Comparison of ENCODE assay signal across 12 cellular contexts in the genomic region with DNA sequence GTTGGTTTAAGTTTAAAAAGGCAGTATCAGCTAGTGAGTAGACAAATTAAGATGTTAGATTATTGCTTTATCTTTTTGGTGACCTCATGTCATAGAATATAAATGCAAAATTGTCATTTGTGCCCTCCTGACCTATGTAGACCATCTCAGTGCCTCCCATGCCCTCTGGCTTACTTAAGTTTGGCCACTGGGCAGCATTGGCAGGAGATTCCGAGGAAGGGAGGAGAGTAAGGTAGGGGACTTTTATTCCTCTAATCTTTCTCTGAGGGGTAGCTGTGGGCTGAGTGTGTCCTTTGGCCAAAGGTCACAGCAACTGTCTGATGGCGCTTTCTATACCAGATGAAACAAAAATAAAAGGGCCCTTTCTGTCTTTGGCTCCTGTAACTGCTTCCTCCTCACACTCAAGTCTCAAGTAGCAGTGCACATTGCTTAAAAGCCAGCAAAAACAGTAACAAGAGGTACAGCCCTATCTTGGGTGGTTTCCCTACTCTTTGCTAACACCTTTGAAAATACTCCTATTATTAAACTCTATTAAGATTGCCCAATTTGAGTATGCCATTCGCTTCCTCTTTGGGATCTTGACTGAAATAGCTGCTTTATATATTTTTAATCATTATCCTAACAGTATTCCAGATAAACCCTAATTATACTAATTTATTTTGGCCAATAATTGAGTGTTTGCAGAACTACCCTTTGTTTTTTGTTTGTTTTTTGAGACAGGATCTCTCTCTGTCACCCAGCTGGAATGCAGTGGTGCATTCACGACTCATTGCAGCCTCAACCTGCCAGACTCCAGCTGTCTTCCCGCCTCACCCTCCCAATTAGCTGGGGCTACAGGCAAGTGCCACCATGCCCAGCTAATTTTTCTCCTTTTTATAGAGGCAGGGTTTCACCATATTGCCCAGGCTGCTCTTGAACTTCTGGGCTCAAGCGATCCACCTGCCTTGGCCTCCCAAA. TPM values are rescaled to one million over a fixed set of nuclear protein-coding genes. Genes with fewer than 3 reads are reported as not detected.
A peak's percentile ranks its signal among the peaks of the same experiment; 100 is the strongest.
DNase-seq lines count a peak whose midpoint lies in the region; ATAC-seq and TF ChIP-seq lines count a peak whose summit lies in the region.
"Had no signal": no experiment of that assay in that cellular context is flagged by ENCODE, and none has a peak within 500 bp of the region (broad histone marks: within the 10 kb centered on the region; RNA-seq: fewer than 3 reads in every experiment).

No MANE protein-coding gene starts in this region.

- H3K9me3 ChIP-seq in PC-9 (ENCODE audit: insufficient read depth, low read depth) (no peaks in the 10 kb centered on the region), iPS-20b (ENCODE audit: insufficient read depth, low read depth, low read length) (no peaks in the 10 kb centered on the region), gastroesophageal sphincter (no peaks in the 10 kb centered on the region)
- H3K9me3 ChIP-seq: esophagus muscularis mucosa had no signal

- BruUV-seq in PC-9 (replicated peaks; lab: Mats Ljungman, UMichigan): no TSS peak

- no peak for TF ChIP-seq EP300 in gastroesophageal sphincter (IDR thresholded peaks at IDR 0.05)

- intact Hi-C loops in PC-9 (cut with micrococcal nuclease; ENCODE audit: unreplicated experiment): no loop called here

- H3K4me1 ChIP-seq in PC-9 (replicated peaks; ENCODE audit: insufficient read depth): peaks cover 35% of the 10 kb centered on the region
- peaks cover 30% of the 10 kb centered on the region for H3K4me1 ChIP-seq in iPS-20b (ENCODE audit: insufficient read depth, low read length)
- no peaks in the 10 kb centered on the region for H3K4me1 ChIP-seq in gastroesophageal sphincter
- H3K4me1 ChIP-seq: esophagus muscularis mucosa had no signal

- H3K79me2 ChIP-seq in PC-9 (ENCODE audit: low read depth): no peaks in the 10 kb centered on the region

- DNase-seq in DMS 273 treated with DMSO at 0.1 percent for 48 hours (lab: John Stamatoyannopoulos, UW) (peak; percentile 18), HuH-7.5 (ENCODE audit: low spot score) (peak; percentile 25), PC-9 (peak; percentile 26 to 54), CD1c-positive myeloid dendritic cell (ENCODE audit: extremely low spot score) (no peak)
- DNase-seq: stimulated activated CD4-positive, alpha-beta T cell treated with anti-CD3 and anti-CD28 coated beads, Interleukin-4, amount 100 ng/mL, for 1 hour; T-helper 17 cell had no signal

- H3K27ac ChIP-seq in PC-9 (0 out of 2 replicates have a peak overlapping the region, but pooled peaks have one; percentile 12), iPS-20b (ENCODE audit: low read length) (peak overlapping the region; percentile 17), gastroesophageal sphincter (no peak overlapping the region)
- H3K27ac ChIP-seq: esophagus muscularis mucosa had no signal

- WGBS in gastroesophageal sphincter (ENCODE audit: low coverage in 1 of 2), 2 donors: 93% methylated on average over 6 of the region's 6 CpGs

- peaks cover 7% of the 10 kb centered on the region; the same call in 1 of the 2 replicates for H3K36me3 ChIP-seq in PC-9 (ENCODE audit: low read depth)
- no peaks in the 10 kb centered on the region for H3K36me3 ChIP-seq in iPS-20b (ENCODE audit: insufficient read depth, low read depth, low read length)
- peaks cover 0 to 23% of the 10 kb centered on the region in 2 donors for H3K36me3 ChIP-seq in gastroesophageal sphincter

- TF ChIP-seq CTCF in PC-9 (conservative IDR thresholded peaks at IDR 0.05) (no peak), gastroesophageal sphincter (IDR thresholded peaks at IDR 0.05) (no peak)

- no peak overlapping the region for H3K4me3 ChIP-seq in PC-9
- no peak overlapping the region for H3K4me3 ChIP-seq in iPS-20b (ENCODE audit: low read length)
- H3K4me3 ChIP-seq in gastroesophageal sphincter: no peak overlapping the region
- H3K4me3 ChIP-seq: esophagus muscularis mucosa had no signal

- no peaks in the 10 kb centered on the region for H3K9me2 ChIP-seq in PC-9 (ENCODE audit: insufficient read depth)

- no peak overlapping the region for H2AFZ ChIP-seq in PC-9

- TF ChIP-seq POLR2A in gastroesophageal sphincter (IDR thresholded peaks at IDR 0.05): no peak

- ATAC-seq in HG03432 (IDR thresholded peaks at IDR 0.05; ENCODE audit: unreplicated experiment) (no peak), gastroesophageal sphincter (no peak)
- ATAC-seq in activated CD4-positive, CD25-positive, alpha-beta regulatory T cell treated with anti-CD3 and anti-CD28 coated beads, Interleukin-2, amount 50 U/mL, for 24 hours: no peak
- ATAC-seq: T-helper 17 cell had no signal

- no peaks in the 10 kb centered on the region; the same call in 1 of the 2 replicates for H4K20me1 ChIP-seq in PC-9 (ENCODE audit: insufficient read depth)

- peak overlapping the region; percentile 38; the same call in 1 of the 2 replicates for H3K9ac ChIP-seq in iPS-20b (ENCODE audit: low read depth, low read length)

- no peaks in the 10 kb centered on the region for H3K27me3 ChIP-seq in PC-9 (ENCODE audit: insufficient read depth, low read depth)
- H3K27me3 ChIP-seq in iPS-20b (ENCODE audit: insufficient read depth, low read length): no peaks in the 10 kb centered on the region
- no peaks in the 10 kb centered on the region for H3K27me3 ChIP-seq in gastroesophageal sphincter
- H3K27me3 ChIP-seq: esophagus muscularis mucosa had no signal

- H3F3A ChIP-seq in PC-9 (ENCODE audit: insufficient read depth, low read depth): peaks cover 15% of the 10 kb centered on the region

- POLR2A ChIA-PET in PC-9 (lab: Charles Lee; ENCODE audit: unreplicated experiment): interaction anchor here (0.6 kb wide), 1 partner anchor 259 kb away, joined by 3 read pairs; no protein-coding TSS in a partner anchor

- no peak overlapping the region for H3K4me2 ChIP-seq in PC-9

- CTCF ChIA-PET in PC-9 (lab: Charles Lee): interaction anchor here (0.7 kb wide), 1 partner anchor 17 kb away, joined by 4 read pairs; no protein-coding TSS in a partner anchor

RNA-seq across cellular contexts. Expression of a gene that starts 56.5 kb away (rescaled TPM):
- total RNA-seq in PC-9 (2021) (not detected in 2 replicates), gastroesophageal sphincter (under 1 TPM in 3 of 4 donors, not detected in 1; 0.13 to 0.69 (median 0.31) TPM)
- total RNA-seq: osteoblast had no signal

Comparison
In these comparisons a context has a peak if more than half of its experiments do, and no peak if none do; other contexts are left out.
1. H3K27ac ChIP-seq: peak in PC-9 (single experiment) and iPS-20b (single experiment); none in gastroesophageal sphincter (0 of 4).